In the genomic region with DNA sequence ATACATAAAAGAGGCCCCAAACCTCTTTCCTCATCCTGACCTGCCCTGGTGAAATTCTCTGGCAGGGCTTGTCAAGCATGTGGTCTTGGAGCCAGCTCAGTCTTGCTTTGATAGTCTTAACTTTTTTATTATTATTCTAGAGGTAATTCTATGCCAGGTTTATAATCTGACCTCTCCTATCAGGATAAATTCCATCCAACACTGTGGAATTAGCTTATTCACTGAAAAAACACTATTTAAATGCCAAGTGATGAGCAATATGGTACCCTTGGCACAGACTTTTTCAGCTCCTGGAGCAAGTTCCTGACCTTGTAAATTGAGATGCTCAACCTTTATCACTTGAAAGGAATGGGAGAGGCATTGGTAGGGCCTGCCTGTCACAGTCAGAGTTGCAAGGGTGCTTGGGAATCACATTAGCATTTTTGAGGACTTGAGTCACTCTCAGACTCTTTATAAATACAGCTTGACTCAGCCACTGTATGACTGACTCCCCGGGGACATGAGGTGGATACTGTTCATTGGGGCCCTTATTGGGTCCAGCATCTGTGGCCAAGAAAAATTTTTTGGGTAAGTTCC, we compare ENCODE assay signal across 11 cellular contexts. TPM values are rescaled to one million over a fixed set of nuclear protein-coding genes. Genes with fewer than 3 reads are reported as not detected.
DNase-seq lines count a peak whose midpoint lies in the region; ATAC-seq and TF ChIP-seq lines count a peak whose summit lies in the region.
"Had no signal": no experiment of that assay in that cellular context is flagged by ENCODE, and none has a peak within 500 bp of the region (broad histone marks: within the 10 kb centered on the region; RNA-seq: fewer than 3 reads in every experiment).

A gene with protein sequence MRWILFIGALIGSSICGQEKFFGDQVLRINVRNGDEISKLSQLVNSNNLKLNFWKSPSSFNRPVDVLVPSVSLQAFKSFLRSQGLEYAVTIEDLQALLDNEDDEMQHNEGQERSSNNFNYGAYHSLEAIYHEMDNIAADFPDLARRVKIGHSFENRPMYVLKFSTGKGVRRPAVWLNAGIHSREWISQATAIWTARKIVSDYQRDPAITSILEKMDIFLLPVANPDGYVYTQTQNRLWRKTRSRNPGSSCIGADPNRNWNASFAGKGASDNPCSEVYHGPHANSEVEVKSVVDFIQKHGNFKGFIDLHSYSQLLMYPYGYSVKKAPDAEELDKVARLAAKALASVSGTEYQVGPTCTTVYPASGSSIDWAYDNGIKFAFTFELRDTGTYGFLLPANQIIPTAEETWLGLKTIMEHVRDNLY (plus strand): TSS at position 480 of the 576 bp plus-strand sequence. CDS start 20 bp downstream, at position 500.

- TF ChIP-seq CTCF in WI38 (IDR thresholded peaks at IDR 0.05; ENCODE audit: low read depth, low read length): no peak
- TF ChIP-seq CTCF in GM10266 (IDR thresholded peaks at IDR 0.05; ENCODE audit: control insufficient read depth, insufficient read depth, low read depth, missing control alignments): no peak

- no peaks in the 10 kb centered on the region for H3K27me3 Mint-ChIP-seq in naive thymus-derived CD8-positive, alpha-beta T cell
- no peaks in the 10 kb centered on the region for H3K27me3 Mint-ChIP-seq in stimulated activated naive CD8-positive, alpha-beta T cell treated with anti-CD3 and anti-CD28 coated beads, Interleukin-15, amount 100 ng/mL, for 72 hours
- H3K27me3 Mint-ChIP-seq: activated T-cell treated with anti-CD3 and anti-CD28 coated beads, Interleukin-2, amount 50 U/mL, for 24 hours; CD4-positive, alpha-beta T cell had no signal

- peak within 1 kb of the TSS in 1 of 10 donors; percentile 65 for H3K27ac Mint-ChIP-seq in naive thymus-derived CD8-positive, alpha-beta T cell
- no peak within 1 kb of the TSS for H3K27ac Mint-ChIP-seq in stimulated activated naive CD8-positive, alpha-beta T cell treated with anti-CD3 and anti-CD28 coated beads, Interleukin-15, amount 100 ng/mL, for 72 hours
- H3K27ac Mint-ChIP-seq: activated T-cell treated with anti-CD3 and anti-CD28 coated beads, Interleukin-2, amount 50 U/mL, for 24 hours; CD4-positive, alpha-beta T cell had no signal

- intact Hi-C loops in right cardiac atrium (cut with DNase I): no loop called here
- intact Hi-C loops in Right ventricle myocardium inferior (cut with DNase I): no loop called here

- no peaks in the 10 kb centered on the region for H3K36me3 Mint-ChIP-seq in naive thymus-derived CD8-positive, alpha-beta T cell

- no peak within 1 kb of the TSS for H3K27ac ChIP-seq in right cardiac atrium (ENCODE audit: low read length)
- H3K27ac ChIP-seq: HL-60 had no signal

- peaks cover 0 to 7% (median 2%) of the 10 kb centered on the region in 4 donors for H3K4me1 Mint-ChIP-seq in naive thymus-derived CD8-positive, alpha-beta T cell
- no peaks in the 10 kb centered on the region for H3K4me1 Mint-ChIP-seq in stimulated activated naive CD8-positive, alpha-beta T cell treated with anti-CD3 and anti-CD28 coated beads, Interleukin-15, amount 100 ng/mL, for 72 hours

- H3K4me3 ChIP-seq in right cardiac atrium (ENCODE audit: low read length) (no peak within 1 kb of the TSS), WI38 (ENCODE audit: low read depth, low read length) (peak within 1 kb of the TSS; percentile 27; the same call in 1 of the 2 replicates)

- H3K4me3 Mint-ChIP-seq in naive thymus-derived CD8-positive, alpha-beta T cell: no peak within 1 kb of the TSS
- no peak within 1 kb of the TSS for H3K4me3 Mint-ChIP-seq in stimulated activated naive CD8-positive, alpha-beta T cell treated with anti-CD3 and anti-CD28 coated beads, Interleukin-15, amount 100 ng/mL, for 72 hours
- H3K4me3 Mint-ChIP-seq: activated T-cell treated with anti-CD3 and anti-CD28 coated beads, Interleukin-2, amount 50 U/mL, for 24 hours; CD4-positive, alpha-beta T cell had no signal

- no peaks in the 10 kb centered on the region for H3K9me3 ChIP-seq in right cardiac atrium (ENCODE audit: control insufficient read depth, low read length)

- peaks cover 0 to 3% (median 0%) of the 10 kb centered on the region in 9 donors for H3K9me3 Mint-ChIP-seq in naive thymus-derived CD8-positive, alpha-beta T cell
- no peaks in the 10 kb centered on the region for H3K9me3 Mint-ChIP-seq in stimulated activated naive CD8-positive, alpha-beta T cell treated with anti-CD3 and anti-CD28 coated beads, Interleukin-15, amount 100 ng/mL, for 72 hours
- H3K9me3 Mint-ChIP-seq: activated T-cell treated with anti-CD3 and anti-CD28 coated beads, Interleukin-2, amount 50 U/mL, for 24 hours had no signal

- ATAC-seq in right cardiac atrium (peak; percentile 58 to 83), Right ventricle myocardium inferior (no peak), HG03460 (IDR thresholded peaks at IDR 0.05; ENCODE audit: unreplicated experiment) (no peak)
- no peak for ATAC-seq in naive thymus-derived CD8-positive, alpha-beta T cell
- ATAC-seq in stimulated activated naive CD8-positive, alpha-beta T cell treated with anti-CD3 and anti-CD28 coated beads, Interleukin-15, amount 100 ng/mL, for 72 hours: no peak

- no peaks in the 10 kb centered on the region for H3K27me3 ChIP-seq in right cardiac atrium (ENCODE audit: control insufficient read depth, insufficient read depth)

- 57% methylated on average over 1 of the region's 1 CpG for WGBS in right cardiac atrium

- POLR2A ChIA-PET in naive thymus-derived CD8-positive, alpha-beta T cell (lab: Charles Lee): no interaction called here

- no peaks in the 10 kb centered on the region for H3K4me1 ChIP-seq in right cardiac atrium (ENCODE audit: control insufficient read depth, insufficient read depth, low read length)

- peak in 1 of 3 donors; percentile 55 for DNase-seq in right cardiac atrium
- DNase-seq in Right ventricle myocardium inferior (ENCODE audit: missing footprints): no peak
- DNase-seq in iris pigment epithelial cell (ENCODE audit: low read depth): peak; percentile 96
- no peak for DNase-seq in GM10266 (ENCODE audit: extremely low spot score)
- DNase-seq in naive thymus-derived CD8-positive, alpha-beta T cell: no peak
- no peak for DNase-seq in stimulated activated naive CD8-positive, alpha-beta T cell treated with anti-CD3 and anti-CD28 coated beads, Interleukin-15, amount 100 ng/mL, for 72 hours
- DNase-seq: activated T-cell treated with anti-CD3 and anti-CD28 coated beads, Interleukin-2, amount 50 U/mL, for 24 hours; CD4-positive, alpha-beta T cell had no signal

RNA-seq across cellular contexts. Expression of the gene that starts here (rescaled TPM):
- total RNA-seq in right cardiac atrium (under 1 TPM in 3 of 4 donors, not detected in 1; 0.34 to 0.84 (median 0.65) TPM), Right ventricle myocardium inferior (not detected)
- polyA plus RNA-seq in right cardiac atrium: 0.02 TPM
- not detected for total RNA-seq in naive thymus-derived CD8-positive, alpha-beta T cell
- not detected for polyA plus RNA-seq in naive thymus-derived CD8-positive, alpha-beta T cell
- total RNA-seq: CD4-positive, alpha-beta T cell had no signal

Comparison
In these comparisons a context has a peak if more than half of its experiments do, and no peak if none do; other contexts are left out.
1. Peak in ATAC-seq in right cardiac atrium; RNA of the gene not detected or under 1 TPM.